Comparison of ENCODE assay signal across 17 cellular contexts in genomic region chr5:100794218-100794617, GRCh38.
DNase-seq lines count a peak whose midpoint lies in the region; ATAC-seq lines count a peak whose summit lies in the region.
"Had no signal": no experiment of that assay in that cellular context is flagged by ENCODE, and none has a peak within 500 bp of the region (broad histone marks: within the 10 kb centered on the region; RNA-seq: fewer than 3 reads in every experiment).

No MANE protein-coding gene starts in this region.

- no peak overlapping the region for H3K14ac ChIP-seq in trophoblast cell (ENCODE audit: low read length)

- no peak overlapping the region for H2BK5ac ChIP-seq in trophoblast cell (ENCODE audit: low read depth, low read length, poor library complexity)

- no peak overlapping the region for H3K4me2 ChIP-seq in trophoblast cell (ENCODE audit: low read length)
- H3K4me2 ChIP-seq: BLaER1 had no signal

- no peak overlapping the region for H4K12ac ChIP-seq in trophoblast cell (ENCODE audit: low read depth, low read length)

- H3K4me1 ChIP-seq in trophoblast cell (ENCODE audit: control insufficient read depth in 1 of 2, insufficient read depth in 2 of 2, low read length in 2 of 2) = peaks cover 2 to 9% of the 10 kb centered on the region in 2 experiments

- H4K91ac ChIP-seq in trophoblast cell (ENCODE audit: low read depth, low read length) = peak overlapping the region; percentile 26

- no peaks in the 10 kb centered on the region for H3K36me3 ChIP-seq in trophoblast cell (ENCODE audit: control insufficient read depth in 1 of 2, insufficient read depth in 2 of 2, low read length in 2 of 2)
- H3K36me3 ChIP-seq: BLaER1 had no signal

- H3K9me3 ChIP-seq in trophoblast cell (ENCODE audit: insufficient read depth, low read depth, low read length) = peaks cover 2% of the 10 kb centered on the region

- DNase-seq in DMS53 (lab: John Stamatoyannopoulos, UW) (peak; percentile 22), DMS53 treated with DMSO at 0.1 percent for 48 hours (lab: John Stamatoyannopoulos, UW; ENCODE audit: unreplicated experiment) (no peak), astrocyte of the hippocampus (ENCODE audit: low read depth, low spot score) (peak; percentile 5), trophoblast cell (no peak)
- DNase-seq in activated naive CD4-positive, alpha-beta T cell treated with Interleukin-2 at 50 U/mL for 16 hours = no peak
- DNase-seq: Caco-2; CD4-positive, CD25-positive, alpha-beta regulatory T cell; CD8-positive, alpha-beta T cell; DMS153; DMS79 treated with DMSO at 0.1 percent for 48 hours; GF-D8; H7; HCEC 1CT had no signal

- H2BK12ac ChIP-seq in trophoblast cell (ENCODE audit: low read length) = peak overlapping the region; percentile 51

- no peak for ATAC-seq in HG03469 (IDR thresholded peaks at IDR 0.05; ENCODE audit: unreplicated experiment)
- ATAC-seq: CD8-positive, alpha-beta T cell had no signal

- no peak overlapping the region for H2BK120ac ChIP-seq in trophoblast cell (ENCODE audit: insufficient read depth, low read length, poor library complexity)

- H3K79me1 ChIP-seq in trophoblast cell (ENCODE audit: low read length) = peaks cover 11% of the 10 kb centered on the region

- H3K4me3 ChIP-seq in trophoblast cell (ENCODE audit: low read depth, low read length) = no peak overlapping the region
- H3K4me3 ChIP-seq: BLaER1 had no signal

- H3K18ac ChIP-seq in trophoblast cell (ENCODE audit: low read length) = no peak overlapping the region

- WGBS in trophoblast cell (ENCODE audit: extremely low coverage, insufficient coverage, insufficient read length) = no CpG with 5 or more reads among the region's 3 CpGs

- no peaks in the 10 kb centered on the region for H3K79me2 ChIP-seq in trophoblast cell (ENCODE audit: control insufficient read depth, insufficient read depth, low read length, poor library complexity)

- no peak overlapping the region for H3K23ac ChIP-seq in trophoblast cell (ENCODE audit: low read length)

- H2AFZ ChIP-seq in trophoblast cell (ENCODE audit: insufficient read depth, low read length, poor library complexity) = no peak overlapping the region

- no peak overlapping the region for H3K27ac ChIP-seq in trophoblast cell (ENCODE audit: low read depth, low read length)
- H3K27ac ChIP-seq: 22Rv1, BLaER1, C4-2B had no signal

- H2AK5ac ChIP-seq in trophoblast cell (ENCODE audit: low read length) = no peak overlapping the region

- H4K8ac ChIP-seq in trophoblast cell (ENCODE audit: low read depth, low read length) = no peak overlapping the region

- no peak overlapping the region for H3K9ac ChIP-seq in trophoblast cell (ENCODE audit: low read length)
- H3K9ac ChIP-seq: BLaER1 had no signal

- no peaks in the 10 kb centered on the region for H3K27me3 ChIP-seq in trophoblast cell (ENCODE audit: insufficient read depth, low read length)
- H3K27me3 ChIP-seq: BLaER1 had no signal

- no peak overlapping the region for H3K4ac ChIP-seq in trophoblast cell (ENCODE audit: low read depth, low read length)

Comparison
In these comparisons a context has a peak if more than half of its experiments do, and no peak if none do; other contexts are left out.
1. DNase-seq: peak in DMS53 (single experiment) and astrocyte of the hippocampus (single experiment); none in DMS53 treated with DMSO at 0.1 percent for 48 hours (single experiment), trophoblast cell (0 of 2) and activated naive CD4-positive, alpha-beta T cell treated with Interleukin-2 at 50 U/mL for 16 hours (single experiment).